In genomic region chr15:37142371-37142770, GRCh38 we compare ENCODE assay signal across 18 cellular contexts. TPM values are rescaled to one million over a fixed set of nuclear protein-coding genes. Genes with fewer than 3 reads are reported as not detected.
"Had no signal": no experiment of that assay in that cellular context is flagged by ENCODE, and none has a peak within 500 bp of the region (broad histone marks: within the 10 kb centered on the region; RNA-seq: fewer than 3 reads in every experiment).

No MANE protein-coding gene starts in this region.

- H3K4me1 ChIP-seq: ascending aorta, colonic mucosa, left lung had no signal

- H3K27me3 ChIP-seq: ascending aorta, colonic mucosa, neural progenitor cell had no signal

- H3K36me3 ChIP-seq: ascending aorta, colonic mucosa, left lung, neural progenitor cell had no signal

- DNase-seq: activated CD4-positive, alpha-beta T cell treated with anti-CD3 and anti-CD28 coated beads, Interleukin-2, amount 50 U/mL, for 1 hour; activated CD8-positive, alpha-beta T cell treated with anti-CD3 and anti-CD28 coated beads, Interleukin-2, amount 10 ng/mL, durations not matched to agents 7 days and 5 days; activated gamma-delta T cell treated with Interleukin-2 at 50 U/mL for 16 hours; colonic mucosa; left lung; naive thymus-derived CD8-positive, alpha-beta T cell; posterior cingulate gyrus; retina; stimulated activated CD4-positive, alpha-beta T cell treated with anti-CD3 and anti-CD28 coated beads, Interleukin-2, amount 100 ng/mL, for 48 hours; stimulated activated naive CD8-positive, alpha-beta T cell treated with anti-CD3 and anti-CD28 coated beads, Interleukin-15, Interleukin-2, amounts not matched to agents 100 U/mL and 50 U/mL, for 24 hours; T-helper 2 cell had no signal

- ATAC-seq: activated CD4-positive, CD25-positive, alpha-beta regulatory T cell treated with anti-CD3 and anti-CD28 coated beads, Interleukin-2, amount 50 U/mL, for 24 hours; activated CD8-positive, alpha-beta T cell treated with anti-CD3 and anti-CD28 coated beads, Interleukin-2, amount 10 ng/mL, durations not matched to agents 7 days and 5 days; left lung; naive thymus-derived CD8-positive, alpha-beta T cell; stimulated activated naive CD8-positive, alpha-beta T cell treated with anti-CD3 and anti-CD28 coated beads, Interleukin-15, Interleukin-2, amounts not matched to agents 100 U/mL and 50 U/mL, for 24 hours had no signal

- H3K4me3 ChIP-seq: ascending aorta, colonic mucosa, left lung, lung, neural progenitor cell had no signal

- H2AFZ ChIP-seq: neural progenitor cell had no signal

- FAIRE-seq: keratinocyte had no signal

- H3K9me3 ChIP-seq: ascending aorta, colonic mucosa, left lung had no signal

- H3K9ac ChIP-seq: neural progenitor cell had no signal

- H3K4me2 ChIP-seq: neural progenitor cell had no signal

- H3K27ac ChIP-seq: ascending aorta, colonic mucosa, epithelial cell of prostate, left lung, neural progenitor cell, VCaP had no signal

RNA-seq across cellular contexts. Expression of gene MEIS2, which starts 42.0 kb away (rescaled TPM):
- total RNA-seq: activated CD8-positive, alpha-beta T cell treated with anti-CD3 and anti-CD28 coated beads, Interleukin-2, amount 10 ng/mL, durations not matched to agents 7 days and 5 days; naive thymus-derived CD8-positive, alpha-beta T cell had no signal
- polyA plus RNA-seq: naive thymus-derived CD8-positive, alpha-beta T cell had no signal
